ENCODE assay signal across 8 cellular contexts in the genomic region with DNA sequence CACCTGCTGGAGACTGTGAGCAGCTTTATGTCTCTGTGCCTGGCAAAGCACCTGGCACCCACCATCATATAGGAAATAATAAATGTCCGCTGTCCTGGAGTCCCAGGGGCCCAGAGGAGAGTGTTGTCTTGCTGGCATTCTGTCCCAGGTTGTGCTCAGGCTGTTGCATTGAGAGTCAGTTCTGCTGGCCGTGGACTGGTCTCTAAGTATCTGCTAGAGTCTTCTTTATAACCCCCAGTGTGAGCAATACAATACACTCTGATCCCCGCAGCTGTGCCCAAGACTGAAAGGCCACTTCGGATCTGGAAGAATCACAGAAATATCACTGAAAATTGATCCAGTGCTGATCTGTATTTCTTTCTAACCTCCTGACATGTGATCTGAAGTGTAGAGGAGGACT. TPM values are rescaled to one million over a fixed set of nuclear protein-coding genes. Genes with fewer than 3 reads are reported as not detected.
DNase-seq lines count a peak whose midpoint lies in the region; ATAC-seq and TF ChIP-seq lines count a peak whose summit lies in the region.

No MANE protein-coding gene starts in this region.

- no peak overlapping the region for H3K4me3 ChIP-seq in naive thymus-derived CD4-positive, alpha-beta T cell (ENCODE audit: low read length)
- H3K4me3 ChIP-seq in uterus = no peak overlapping the region

- H3K4me3 Mint-ChIP-seq in chondrocyte (ENCODE audit: unreplicated experiment) = no peak overlapping the region
- H3K4me3 Mint-ChIP-seq in naive thymus-derived CD4-positive, alpha-beta T cell = peak overlapping the region in 5 of 10 donors; percentile 27 to 98 (median 70)

- H3K27me3 Mint-ChIP-seq in chondrocyte (ENCODE audit: low read depth) = no peaks in the 10 kb centered on the region
- H3K27me3 Mint-ChIP-seq in naive thymus-derived CD4-positive, alpha-beta T cell = no peaks in the 10 kb centered on the region

- no peak for TF ChIP-seq CTCF in chondrocyte (IDR thresholded peaks at IDR 0.05)
- no peak for TF ChIP-seq CTCF in uterus (IDR thresholded peaks at IDR 0.05)

- H3K4me1 ChIP-seq in naive thymus-derived CD4-positive, alpha-beta T cell (ENCODE audit: control insufficient read depth in 2 of 2, insufficient read depth in 2 of 2, low read length in 2 of 2) = peaks cover 10 to 11% of the 10 kb centered on the region in 2 donors
- peaks cover 0 to 5% of the 10 kb centered on the region in 2 donors for H3K4me1 ChIP-seq in uterus

- no peak for TF ChIP-seq POLR2A in uterus (IDR thresholded peaks at IDR 0.05)

- H3K36me3 ChIP-seq in naive thymus-derived CD4-positive, alpha-beta T cell (ENCODE audit: control insufficient read depth in 2 of 3, insufficient read depth in 3 of 3, low read length in 3 of 3) = peaks cover 10 to 26% (median 14%) of the 10 kb centered on the region in 3 experiments
- H3K36me3 ChIP-seq in uterus = no peaks in the 10 kb centered on the region

- peak overlapping the region; percentile 32 for H3K27ac Mint-ChIP-seq in chondrocyte (ENCODE audit: unreplicated experiment)
- peak overlapping the region; percentile 61 to 95 (median 87) for H3K27ac Mint-ChIP-seq in naive thymus-derived CD4-positive, alpha-beta T cell

- intact Hi-C loops in Right ventricle myocardium inferior (cut with DNase I) (no loop called here), cardiac septum (cut with DNase I) (no loop called here), uterus (cut with DNase I; ENCODE audit: low total_unique reads) (no loop called here)
- intact Hi-C loops in naive thymus-derived CD4-positive, alpha-beta T cell (cut with micrococcal nuclease) = loop anchor here in 1 of 2 donors (2.0 to 5.0 kb wide), 3 partner anchors 29 to 616 kb away; partner anchors contain the start of genes CENPW and HDDC2

- peak overlapping the region; percentile 68 for H3K27ac ChIP-seq in naive thymus-derived CD4-positive, alpha-beta T cell (ENCODE audit: low read depth, low read length)
- H3K27ac ChIP-seq in uterus = peak overlapping the region; percentile 75 to 88

- DNase-seq in Right ventricle myocardium inferior (ENCODE audit: missing footprints) = no peak
- no peak for DNase-seq in cardiac septum (ENCODE audit: low spot score)
- DNase-seq in chondrocyte (ENCODE audit: low spot score) = no peak
- no peak for DNase-seq in naive thymus-derived CD4-positive, alpha-beta T cell
- DNase-seq in uterus = no peak
- no peak for DNase-seq in putamen (ENCODE audit: low spot score)
- DNase-seq in HEK293T (ENCODE audit: extremely low spot score) = no peak

- CTCF ChIA-PET in naive thymus-derived CD4-positive, alpha-beta T cell (lab: Charles Lee) = no interaction called here
- CTCF ChIA-PET in HEK293T (lab: Yijun Ruan, JAX) = interaction anchor here (1.4 to 3.9 kb wide), 2 partner anchors 12 to 38 kb away, joined by 5 to 14 read pairs; partner anchors contain the start of gene HINT3

- POLR2A ChIA-PET in naive thymus-derived CD4-positive, alpha-beta T cell (lab: Charles Lee) = interaction anchor here (1.3 to 1.8 kb wide), 3 partner anchors 21 to 137 kb away, joined by 3 to 7 read pairs (median 6); partner anchors contain the start of gene NCOA7
- POLR2A ChIA-PET in HEK293T (lab: Yijun Ruan, JAX) = interaction anchor here (1.6 kb wide), 1 partner anchor 38 kb away, joined by 7 read pairs; the partner anchor contains the start of gene HINT3

- peaks cover 40% of the 10 kb centered on the region for H3K36me3 Mint-ChIP-seq in chondrocyte (ENCODE audit: low read depth)
- peaks cover 18 to 46% (median 35%) of the 10 kb centered on the region in 5 donors for H3K36me3 Mint-ChIP-seq in naive thymus-derived CD4-positive, alpha-beta T cell

- H3K9me3 ChIP-seq in naive thymus-derived CD4-positive, alpha-beta T cell (ENCODE audit: control insufficient read depth in 2 of 3, low read length in 3 of 3) = no peaks in the 10 kb centered on the region
- no peaks in the 10 kb centered on the region for H3K9me3 ChIP-seq in uterus

- ATAC-seq in Right ventricle myocardium inferior = peak; percentile 4
- no peak for ATAC-seq in naive thymus-derived CD4-positive, alpha-beta T cell
- ATAC-seq in GM18868 (IDR thresholded peaks at IDR 0.05; ENCODE audit: unreplicated experiment) = no peak

- H3K9me3 Mint-ChIP-seq in chondrocyte (ENCODE audit: low read depth) = no peaks in the 10 kb centered on the region
- H3K9me3 Mint-ChIP-seq in naive thymus-derived CD4-positive, alpha-beta T cell = no peaks in the 10 kb centered on the region

- no peaks in the 10 kb centered on the region for H3K27me3 ChIP-seq in naive thymus-derived CD4-positive, alpha-beta T cell (ENCODE audit: control insufficient read depth in 2 of 2, insufficient read depth in 2 of 2, low read length in 2 of 2)
- no peaks in the 10 kb centered on the region for H3K27me3 ChIP-seq in uterus

- peaks cover 44% of the 10 kb centered on the region for H3K4me1 Mint-ChIP-seq in chondrocyte (ENCODE audit: low read depth)
- H3K4me1 Mint-ChIP-seq in naive thymus-derived CD4-positive, alpha-beta T cell = peaks cover 10 to 53% (median 21%) of the 10 kb centered on the region in 7 donors

TF ChIP-seq in HEK293T, 16 proteins besides CTCF, POLR2A, EP300 and RAD21:
- TF ChIP-seq BHLHE40 (IDR thresholded peaks at IDR 0.05; ENCODE audit: borderline replicate concordance) = no peak
- TF ChIP-seq TARDBP (IDR thresholded peaks at IDR 0.05) = no peak
- no peak for TF ChIP-seq SP1 (IDR thresholded peaks at IDR 0.05)
- TF ChIP-seq L3MBTL2 (conservative IDR thresholded peaks at IDR 0.05) = no peak
- no peak for TF ChIP-seq FOXA1 (IDR thresholded peaks at IDR 0.05)
- no peak for TF ChIP-seq ZNF384 (IDR thresholded peaks at IDR 0.05)
- TF ChIP-seq, protein P1, sequence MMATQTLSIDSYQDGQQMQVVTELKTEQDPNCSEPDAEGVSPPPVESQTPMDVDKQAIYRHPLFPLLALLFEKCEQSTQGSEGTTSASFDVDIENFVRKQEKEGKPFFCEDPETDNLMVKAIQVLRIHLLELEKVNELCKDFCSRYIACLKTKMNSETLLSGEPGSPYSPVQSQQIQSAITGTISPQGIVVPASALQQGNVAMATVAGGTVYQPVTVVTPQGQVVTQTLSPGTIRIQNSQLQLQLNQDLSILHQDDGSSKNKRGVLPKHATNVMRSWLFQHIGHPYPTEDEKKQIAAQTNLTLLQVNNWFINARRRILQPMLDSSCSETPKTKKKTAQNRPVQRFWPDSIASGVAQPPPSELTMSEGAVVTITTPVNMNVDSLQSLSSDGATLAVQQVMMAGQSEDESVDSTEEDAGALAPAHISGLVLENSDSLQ (IDR thresholded peaks at IDR 0.05) = no peak
- no peak for TF ChIP-seq FOXM1 (IDR thresholded peaks at IDR 0.05; ENCODE audit: borderline replicate concordance)
- no peak for TF ChIP-seq FOXK2 (IDR thresholded peaks at IDR 0.05)
- no peak for TF ChIP-seq LEF1 (IDR thresholded peaks at IDR 0.05; ENCODE audit: borderline replicate concordance)
- no peak for TF ChIP-seq SUZ12 (IDR thresholded peaks at IDR 0.05)
- no peak for TF ChIP-seq ELF4 (IDR thresholded peaks at IDR 0.05)

RNA-seq across cellular contexts. Expression of gene HINT3, which starts 38.3 kb away (rescaled TPM):
- total RNA-seq in Right ventricle myocardium inferior = 34.8 TPM
- 35.0 TPM for total RNA-seq in cardiac septum
- 15.7 to 19.7 TPM (median 19.3 TPM) in 3 replicates for total RNA-seq in chondrocyte
- total RNA-seq in naive thymus-derived CD4-positive, alpha-beta T cell = 10 to 100 TPM in 2 of 5 experiments, 1 to 10 TPM in 3; 7.7 to 12.4 (median 9.5) TPM
- 10 to 100 TPM in 1 of 2 donors, 1 to 10 TPM in 1; 7.8 to 11.0 TPM for polyA plus RNA-seq in naive thymus-derived CD4-positive, alpha-beta T cell
- total RNA-seq in uterus = 10 to 100 TPM; 13.1 to 49.3 (median 23.1) TPM
